Comparison of ENCODE assay signal across 11 cellular contexts in the genomic region with DNA sequence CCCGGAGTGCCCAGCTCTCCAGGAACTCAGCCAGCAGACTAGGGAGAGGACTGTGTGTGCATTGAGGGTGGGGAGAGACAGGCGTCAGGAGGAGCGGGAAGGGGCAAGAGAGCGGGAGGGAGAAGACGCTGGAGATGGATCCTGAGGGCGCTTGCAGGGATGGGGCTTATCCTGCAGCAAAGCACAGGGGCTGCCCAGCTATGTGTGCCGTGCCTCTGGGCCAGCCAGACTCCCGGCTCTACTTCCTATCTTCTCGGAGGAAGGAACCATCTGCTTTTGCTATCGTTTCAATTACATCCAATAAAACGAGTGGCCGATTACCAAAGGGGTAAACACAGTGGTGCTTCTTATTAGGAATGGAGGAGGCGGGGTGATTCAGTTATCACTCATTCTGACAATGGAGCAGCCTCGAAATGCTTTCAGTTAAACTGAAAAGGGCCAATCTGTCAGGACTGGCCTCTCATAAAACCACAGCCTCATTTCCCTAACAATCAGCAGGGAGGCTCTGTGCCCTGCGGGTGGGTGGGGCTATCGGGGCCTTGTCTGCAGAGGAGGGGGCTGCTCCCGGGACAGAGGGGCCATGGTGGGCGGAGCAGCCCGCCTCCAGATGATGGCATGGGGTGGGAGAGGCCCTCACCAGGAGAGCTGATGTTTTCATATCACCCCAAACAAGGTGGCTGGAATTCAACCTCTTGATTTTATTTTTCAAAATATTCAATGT.
A peak's percentile ranks its signal among the peaks of the same experiment; 100 is the strongest.
DNase-seq lines count a peak whose midpoint lies in the region; ATAC-seq, FAIRE-seq and TF ChIP-seq lines count a peak whose summit lies in the region.
"Had no signal": no experiment of that assay in that cellular context is flagged by ENCODE, and none has a peak within 500 bp of the region (broad histone marks: within the 10 kb centered on the region; RNA-seq: fewer than 3 reads in every experiment).

No MANE protein-coding gene starts in this region.

- TF ChIP-seq CTCF in GM20000 (IDR thresholded peaks at IDR 0.05; ENCODE audit: extremely low read depth, missing control alignments) = no peak
- no peak for TF ChIP-seq CTCF in H1 (IDR thresholded peaks at IDR 0.05; ENCODE audit: control extremely low read depth in 1 of 3, insufficient read depth in 1 of 3, low read depth in 1 of 3, low read length in 3 of 3)

- no peaks in the 10 kb centered on the region for H3K36me3 ChIP-seq in H1 (ENCODE audit: control insufficient read depth in 2 of 4, insufficient read depth in 4 of 4, low read length in 3 of 4)
- H3K36me3 ChIP-seq: neutrophil, Peyer's patch had no signal

- POLR2A ChIA-PET in H1 (lab: Charles Lee; ENCODE audit: partially characterized antibody) = interaction anchor here (0.8 to 1.4 kb wide), 2 partner anchors 9 to 34 kb away, joined by 4 read pairs; no protein-coding TSS in a partner anchor

- H4K8ac ChIP-seq in H1 (ENCODE audit: extremely low read depth, insufficient read depth, low read length) = no peak overlapping the region

- H3K79me1 ChIP-seq in H1 (ENCODE audit: low read depth, low read length) = peaks cover 3% of the 10 kb centered on the region; the same call in 1 of the 2 replicates

- H3K4me3 ChIP-seq in H1 (ENCODE audit: extremely low read depth in 1 of 4, insufficient read depth in 2 of 4, low read depth in 3 of 4, low read length in 4 of 4) = peak overlapping the region in 2 of 4 experiments; percentile 5 to 36; a peak in 4 of 8 replicates
- H3K4me3 ChIP-seq: Peyer's patch had no signal

- FAIRE-seq in H1 (lab: Jason Lieb, UNC) = no peak
- FAIRE-seq: endometrium had no signal

- peak overlapping the region; percentile 40 for H3K4ac ChIP-seq in H1 (replicated peaks; ENCODE audit: insufficient read length, low read depth, low read length)

- H4K5ac ChIP-seq in H1 (ENCODE audit: insufficient read length, low read depth, low read length) = no peak overlapping the region

- no peak overlapping the region for H3K14ac ChIP-seq in H1 (ENCODE audit: insufficient read length)

- H2BK120ac ChIP-seq in H1 (replicated peaks; ENCODE audit: low read depth, low read length) = no peak overlapping the region

- H2BK5ac ChIP-seq in H1 (ENCODE audit: low read depth, low read length) = peak overlapping the region; percentile 67; the same call in 1 of the 2 replicates

- H3K23ac ChIP-seq in H1 (ENCODE audit: insufficient read length) = no peak overlapping the region

- peak overlapping the region; percentile 52 for H3K18ac ChIP-seq in H1 (ENCODE audit: extremely low read depth, low read length)

- 0 out of 2 replicates have a peak overlapping the region, but pooled peaks have one; percentile 67 for H2BK20ac ChIP-seq in H1 (ENCODE audit: low read length)

- no peak overlapping the region for H3K56ac ChIP-seq in H1 (replicated peaks; ENCODE audit: insufficient read length, low read depth, low read length)

- DNase-seq in GM20000 (ENCODE audit: low spot score) (peak; percentile 38), NCI-H526 treated with DMSO at 0.1 percent for 48 hours (lab: John Stamatoyannopoulos, UW) (peak; percentile 71), H1 (ENCODE audit: low read depth in 1 of 2, low spot score in 2 of 2) (peak in 1 of 2 experiments; percentile 25), retina (peak; percentile 68), left lobe of liver (ENCODE audit: low spot score) (no peak)
- no peak for DNase-seq in stimulated activated CD4-positive, alpha-beta T cell treated with anti-CD3 and anti-CD28 coated beads, Interleukin-4, amount 100 ng/mL, for 4 hours
- DNase-seq in activated CD4-positive, alpha-beta T cell treated with anti-CD3 and anti-CD28 coated beads, Interleukin-2, amount 50 U/mL, for 1 hour = no peak
- DNase-seq: activated CD8-positive, alpha-beta memory T cell treated with anti-CD3 and anti-CD28 coated beads, Interleukin-2, amount 50 U/mL, for 4 hours had no signal

- H3K27me3 ChIP-seq in H1 (replicated peaks in 1 of 4; ENCODE audit: control insufficient read depth in 3 of 4, extremely low read depth in 1 of 4, insufficient read depth in 3 of 4, low read length in 3 of 4) = no peaks in the 10 kb centered on the region
- H3K27me3 ChIP-seq: Peyer's patch had no signal

- H3K23me2 ChIP-seq in H1 (ENCODE audit: low read depth, low read length) = no peaks in the 10 kb centered on the region; the same call in 1 of the 2 replicates

- H4K20me1 ChIP-seq in H1 (replicated peaks in 1 of 2; ENCODE audit: control insufficient read depth in 1 of 2, insufficient read depth in 2 of 2, low read length in 2 of 2) = peaks cover 0 to 2% of the 10 kb centered on the region in 2 experiments

- peak overlapping the region; percentile 22 to 58; a peak in 3 of 4 replicates for H3K4me2 ChIP-seq in H1 (ENCODE audit: insufficient read depth in 1 of 2, low read depth in 2 of 2, low read length in 2 of 2)

- no peaks in the 10 kb centered on the region for H3K9me3 ChIP-seq in H1 (ENCODE audit: insufficient read depth in 2 of 2, low read depth in 1 of 2, low read length in 1 of 2)
- H3K9me3 ChIP-seq: neutrophil, Peyer's patch had no signal

- peaks cover 6 to 21% (median 13%) of the 10 kb centered on the region in 4 experiments for H3K4me1 ChIP-seq in H1 (replicated peaks in 1 of 4; ENCODE audit: control insufficient read depth in 3 of 4, insufficient read depth in 4 of 4, low read length in 3 of 4)
- H3K4me1 ChIP-seq: Peyer's patch had no signal

- no peak for TF ChIP-seq EP300 in H1 (IDR thresholded peaks at IDR 0.05; ENCODE audit: borderline replicate concordance in 1 of 2, low read depth in 2 of 2, low read length in 2 of 2)

- H2AFZ ChIP-seq in H1 (ENCODE audit: low read length) = peak overlapping the region; percentile 55

- H2BK15ac ChIP-seq in H1 (ENCODE audit: low read length) = peak overlapping the region; percentile 12; the same call in 1 of the 2 replicates

- ATAC-seq in left lobe of liver = no peak

- H4K91ac ChIP-seq in H1 (replicated peaks; ENCODE audit: insufficient read length, low read length) = peak overlapping the region; percentile 45

- WGBS in H1 (ENCODE audit: extremely low coverage in 1 of 2, insufficient coverage in 1 of 2, insufficient read length in 1 of 2, insufficient replicate concordance in 2 of 2, low coverage in 1 of 2, low lambda C conversion rate in 2 of 2, missing lambda C conversion rate in 1 of 2), 2 experiments = 43% methylated on average over 18 of the region's 19 CpGs; no CpG with 5 or more reads in 1 of the 2 experiments

- no peak overlapping the region; the same call in 1 of the 2 replicates for H2BK12ac ChIP-seq in H1 (ENCODE audit: low read depth, low read length)

- no peak for TF ChIP-seq POLR2A in H1 (IDR thresholded peaks at IDR 0.05; ENCODE audit: control extremely low read depth in 1 of 2, low read depth in 2 of 2, low read length in 2 of 2)

- H3K27ac ChIP-seq in H1 (ENCODE audit: low read depth, low read length) = no peak overlapping the region
- H3K27ac ChIP-seq: neutrophil, Peyer's patch had no signal

- CTCF ChIA-PET in H1 (lab: Charles Lee; ENCODE audit: partially characterized antibody) = interaction anchor here (0.9 to 1.6 kb wide), 4 partner anchors 17 to 274 kb away, joined by 3 to 4 read pairs (median 4); no protein-coding TSS in a partner anchor

- TF ChIP-seq RAD21 in H1 (IDR thresholded peaks at IDR 0.05 in 1 of 2, conservative IDR thresholded peaks at IDR 0.05 in 1 of 2; ENCODE audit: low read depth in 2 of 2, low read length in 2 of 2) = no peak

- H2AK5ac ChIP-seq in H1 (ENCODE audit: low read depth, low read length) = no peak overlapping the region

- H3K9ac ChIP-seq in H1 (replicated peaks in 1 of 4; ENCODE audit: extremely low read depth in 1 of 4, low read depth in 3 of 4, low read length in 3 of 4) = no peak overlapping the region

- no peaks in the 10 kb centered on the region for H3K79me2 ChIP-seq in H1 (ENCODE audit: control insufficient read depth in 1 of 2, insufficient read depth in 2 of 2, low read length in 2 of 2)

TF ChIP-seq in H1, 55 proteins besides CTCF, POLR2A, EP300 and RAD21 (continues in another document):
- TF ChIP-seq TAF1 (IDR thresholded peaks at IDR 0.05; ENCODE audit: low read depth, low read length) (no peak), FOSL1 (IDR thresholded peaks at IDR 0.05; ENCODE audit: insufficient read depth, low read depth, low read length) (no peak), HDAC2 (IDR thresholded peaks at IDR 0.05; ENCODE audit: borderline replicate concordance in 1 of 2, low read depth in 2 of 2, low read length in 2 of 2) (no peak), RFX5 (IDR thresholded peaks at IDR 0.05; ENCODE audit: borderline replicate concordance, low read depth, low read length) (no peak), SRF (IDR thresholded peaks at IDR 0.05; ENCODE audit: low read depth, low read length) (no peak), ZNF274 (IDR thresholded peaks at IDR 0.05; ENCODE audit: borderline replicate concordance, extremely low read depth, low read length) (no peak), KDM4A (IDR thresholded peaks at IDR 0.05; ENCODE audit: low read depth, low read length, severe bottlenecking) (no peak), HDAC6 (IDR thresholded peaks at IDR 0.05; ENCODE audit: low read depth, low read length) (no peak), SIN3A (conservative IDR thresholded peaks at IDR 0.05 in 1 of 2, IDR thresholded peaks at IDR 0.05 in 1 of 2; ENCODE audit: low read depth in 1 of 2, low read length in 2 of 2) (no peak)
- TF ChIP-seq, protein P1, sequence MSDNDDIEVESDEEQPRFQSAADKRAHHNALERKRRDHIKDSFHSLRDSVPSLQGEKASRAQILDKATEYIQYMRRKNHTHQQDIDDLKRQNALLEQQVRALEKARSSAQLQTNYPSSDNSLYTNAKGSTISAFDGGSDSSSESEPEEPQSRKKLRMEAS (IDR thresholded peaks at IDR 0.05) = no peak; the same call in 1 of the 2 replicates

Comparison
In these comparisons a context has a peak if more than half of its experiments do, and no peak if none do; other contexts are left out.
1. DNase-seq: peak in GM20000 (single experiment), NCI-H526 treated with DMSO at 0.1 percent for 48 hours (single experiment) and retina (single experiment); none in stimulated activated CD4-positive, alpha-beta T cell treated with anti-CD3 and anti-CD28 coated beads, Interleukin-4, amount 100 ng/mL, for 4 hours (0 of 2), activated CD4-positive, alpha-beta T cell treated with anti-CD3 and anti-CD28 coated beads, Interleukin-2, amount 50 U/mL, for 1 hour (single experiment) and left lobe of liver (single experiment).